ENCODE assay signal across 8 cellular contexts in the genomic region with DNA sequence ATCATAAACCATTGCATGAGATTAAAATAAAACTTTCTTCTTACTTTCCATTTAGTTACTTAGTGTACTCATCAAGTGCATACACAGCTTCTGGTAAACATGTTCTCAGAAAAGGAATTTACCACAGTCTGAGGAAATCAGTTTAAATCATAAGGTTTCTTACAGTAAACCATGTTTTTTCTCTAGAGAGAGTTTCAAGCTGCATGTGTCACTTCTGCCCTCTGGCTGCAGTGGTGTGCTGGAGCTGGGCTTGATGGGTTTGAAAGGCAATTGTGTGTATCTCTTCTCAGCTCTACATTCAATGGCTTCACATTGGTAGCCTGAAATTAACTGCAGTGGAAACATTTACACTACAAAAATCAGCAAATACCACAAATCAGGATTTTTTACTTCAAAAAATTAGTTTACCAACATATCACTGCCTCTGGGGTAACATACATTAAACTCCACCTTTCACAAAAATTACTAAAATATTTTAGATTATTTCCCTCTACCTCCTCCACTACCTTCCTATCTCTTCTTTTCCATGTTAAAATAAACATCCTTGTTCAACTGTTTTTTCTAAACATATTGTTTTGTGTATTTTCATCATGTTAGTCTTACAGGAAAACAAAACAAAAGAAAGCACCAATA.
DNase-seq lines count a peak whose midpoint lies in the region; ATAC-seq and TF ChIP-seq lines count a peak whose summit lies in the region.

No MANE protein-coding gene starts in this region.

- peak; percentile 24 to 53 for TF ChIP-seq CTCF in Caco-2 (IDR thresholded peaks at IDR 0.05; ENCODE audit: insufficient read depth in 1 of 2, low read depth in 1 of 2, low read length in 1 of 2, severe bottlenecking in 1 of 2, unreplicated experiment in 1 of 2)
- TF ChIP-seq CTCF in adrenal gland (IDR thresholded peaks at IDR 0.05), result peak in 5 of 6 experiments; percentile 7 to 39 (median 30)
- TF ChIP-seq CTCF in kidney epithelial cell (IDR thresholded peaks at IDR 0.05; ENCODE audit: insufficient read depth, low read length, poor library complexity, severe bottlenecking), result peak; percentile 83

- no peaks in the 10 kb centered on the region for H3K36me3 ChIP-seq in Caco-2 (ENCODE audit: control insufficient read depth, insufficient read depth, low read length)
- no peaks in the 10 kb centered on the region for H3K36me3 ChIP-seq in adrenal gland (replicated peaks in 1 of 2)
- H3K36me3 ChIP-seq in kidney epithelial cell (ENCODE audit: control insufficient read depth, insufficient read depth, low read length), result no peaks in the 10 kb centered on the region

- H3K9me3 ChIP-seq in Caco-2 (no peaks in the 10 kb centered on the region), adrenal gland (replicated peaks in 1 of 3) (no peaks in the 10 kb centered on the region)

- no peak overlapping the region for H3K27ac Mint-ChIP-seq in Caco-2 (ENCODE audit: unreplicated experiment)

- ATAC-seq in HG02623 (IDR thresholded peaks at IDR 0.05; ENCODE audit: unreplicated experiment), result peak; percentile 40
- ATAC-seq in HG03280 (IDR thresholded peaks at IDR 0.05; ENCODE audit: unreplicated experiment), result no peak
- ATAC-seq in GM21526 (IDR thresholded peaks at IDR 0.05; ENCODE audit: low FRiP score, unreplicated experiment), result no peak

- no TSS peak for BruUV-seq in Caco-2 (replicated peaks; lab: Mats Ljungman, UMichigan)

- no peak overlapping the region for H3K4me3 Mint-ChIP-seq in Caco-2 (ENCODE audit: unreplicated experiment)

- peak; percentile 5 to 23 for DNase-seq in Caco-2
- DNase-seq in adrenal gland, result peak in 1 of 7 donors; percentile 17
- peak; percentile 16 for DNase-seq in kidney epithelial cell (ENCODE audit: low read depth)
- DNase-seq in activated CD4-positive, CD25-positive, alpha-beta regulatory T cell (lab: John Stamatoyannopoulos, UW), result no peak
- no peak for DNase-seq in activated CD8-positive, alpha-beta memory T cell treated with anti-CD3 and anti-CD28 coated beads for 24 hours

- H3K27me3 ChIP-seq in Caco-2 (replicated peaks; ENCODE audit: control insufficient read depth, insufficient read depth, low read length) (no peaks in the 10 kb centered on the region), adrenal gland (no peaks in the 10 kb centered on the region), kidney epithelial cell (ENCODE audit: control insufficient read depth, insufficient read depth, low read length) (no peaks in the 10 kb centered on the region)

- no peaks in the 10 kb centered on the region for H3K27me3 Mint-ChIP-seq in Caco-2 (ENCODE audit: insufficient read depth, unreplicated experiment)

- H3K9me3 Mint-ChIP-seq in Caco-2 (ENCODE audit: unreplicated experiment), result no peaks in the 10 kb centered on the region

- no peak overlapping the region for H3K4me3 ChIP-seq in Caco-2 (ENCODE audit: low read depth, low read length)
- no peak overlapping the region for H3K4me3 ChIP-seq in adrenal gland
- no peak overlapping the region for H3K4me3 ChIP-seq in kidney epithelial cell (ENCODE audit: low read depth, low read length)

- TF ChIP-seq POLR2A in adrenal gland (IDR thresholded peaks at IDR 0.05), result no peak

- CTCF ChIA-PET in Caco-2 (lab: Charles Lee), result interaction anchor here (1.5 kb wide), 1 partner anchor 297 kb away, joined by 6 read pairs; no protein-coding TSS in a partner anchor

- no peak overlapping the region for H3K27ac ChIP-seq in adrenal gland

- no peaks in the 10 kb centered on the region for H3K4me1 ChIP-seq in Caco-2
- no peaks in the 10 kb centered on the region for H3K4me1 ChIP-seq in adrenal gland (replicated peaks in 1 of 2)

- H3K36me3 Mint-ChIP-seq in Caco-2 (ENCODE audit: insufficient read depth, unreplicated experiment), result no peaks in the 10 kb centered on the region

- intact Hi-C loops in Caco-2 (cut with micrococcal nuclease; ENCODE audit: unreplicated experiment), result loop anchor here (1.0 to 2.0 kb wide), 2 partner anchors 297 to 365 kb away; no protein-coding TSS in a partner anchor
- intact Hi-C loops in adrenal gland (cut with DNase I), result no loop called here

- POLR2A ChIA-PET in Caco-2 (lab: Charles Lee), result no interaction called here

- no peaks in the 10 kb centered on the region for H3K4me1 Mint-ChIP-seq in Caco-2 (ENCODE audit: low read depth, unreplicated experiment)

Comparison
In these comparisons a context has a peak if more than half of its experiments do, and no peak if none do; other contexts are left out.
1. DNase-seq: peak in Caco-2 (2 of 2) and kidney epithelial cell (single experiment); none in activated CD4-positive, CD25-positive, alpha-beta regulatory T cell (0 of 4) and activated CD8-positive, alpha-beta memory T cell treated with anti-CD3 and anti-CD28 coated beads for 24 hours (single experiment).
2. CTCF ChIP-seq: peak in every context shown above with its lines; median percentile 83 in kidney epithelial cell; 38 in Caco-2; 30 in adrenal gland.